Comparison of ENCODE assay signal across 11 cellular contexts in the genomic region with DNA sequence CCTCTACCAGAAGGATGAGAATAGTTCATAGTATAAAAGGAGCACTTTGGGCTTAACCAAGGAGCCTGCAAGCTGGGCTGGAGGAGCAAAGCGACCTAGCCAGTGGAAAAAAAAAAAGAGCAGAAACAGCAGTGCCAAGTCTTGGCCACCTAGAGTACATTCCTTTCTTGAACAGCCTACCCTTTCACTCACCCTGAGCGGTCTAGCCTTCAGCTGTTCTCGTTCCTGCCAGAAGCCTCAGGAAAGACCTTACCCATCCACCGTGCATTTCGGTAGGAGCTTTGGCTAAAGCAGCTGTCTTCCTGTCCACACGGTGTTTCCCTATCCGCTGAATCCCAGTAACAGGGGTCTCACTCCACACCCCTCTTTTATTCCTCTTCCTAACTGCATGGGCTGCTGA.
DNase-seq lines count a peak whose midpoint lies in the region; ATAC-seq and TF ChIP-seq lines count a peak whose summit lies in the region.
"Had no signal": no experiment of that assay in that cellular context is flagged by ENCODE, and none has a peak within 500 bp of the region (broad histone marks: within the 10 kb centered on the region; RNA-seq: fewer than 3 reads in every experiment).

No MANE protein-coding gene starts in this region.

- H2AFZ ChIP-seq in GM23248 (peak overlapping the region; percentile 67), hepatocyte (no peak overlapping the region)

- H4K20me1 ChIP-seq in GM23248 (ENCODE audit: insufficient read depth) (no peaks in the 10 kb centered on the region), hepatocyte (ENCODE audit: insufficient read depth, poor library complexity, severe bottlenecking) (no peaks in the 10 kb centered on the region)

- H3K9ac ChIP-seq in GM23248 = peak overlapping the region; percentile 42

- no peaks in the 10 kb centered on the region for H3K9me2 ChIP-seq in GM23248 (ENCODE audit: insufficient read depth)
- no peaks in the 10 kb centered on the region for H3K9me2 ChIP-seq in hepatocyte (replicated peaks; ENCODE audit: insufficient read depth)

- in situ Hi-C loops in GM23248 (cut with MboI) = no loop called here
- in situ Hi-C loops in brain microvascular endothelial cell (cut with HindIII; ENCODE audit: low pct_ligation_motif_present, low sequenced_read_pairs) = no loop called here

- H3K79me2 ChIP-seq in GM23248 (ENCODE audit: insufficient read depth) = no peaks in the 10 kb centered on the region
- no peaks in the 10 kb centered on the region for H3K79me2 ChIP-seq in hepatocyte

- H3K4me1 ChIP-seq in GM23248 (ENCODE audit: insufficient read depth) (peaks cover 21% of the 10 kb centered on the region), hepatocyte (ENCODE audit: insufficient read depth) (no peaks in the 10 kb centered on the region)

- ATAC-seq in GM19452 (IDR thresholded peaks at IDR 0.05; ENCODE audit: unreplicated experiment) (no peak), GM19397 (IDR thresholded peaks at IDR 0.05; ENCODE audit: unreplicated experiment) (no peak)

- TF ChIP-seq CTCF in brain microvascular endothelial cell (IDR thresholded peaks at IDR 0.05; ENCODE audit: low read depth, low read length, missing control alignments) = no peak
- TF ChIP-seq CTCF in hepatocyte (IDR thresholded peaks at IDR 0.05; ENCODE audit: poor library complexity) = no peak

- 8 to 11% methylated on average over 7 of the region's 7 CpGs for WGBS in GM23248 (ENCODE audit: low coverage in 1 of 2, low lambda C conversion rate in 2 of 2, missing lambda C conversion rate in 2 of 2), 2 experiments
- 72% methylated on average over 7 of the region's 7 CpGs for WGBS in hepatocyte (ENCODE audit: low lambda C conversion rate, missing lambda C conversion rate)

- H3K4me2 ChIP-seq in GM23248 (ENCODE audit: unreplicated experiment) (peak overlapping the region; percentile 83), hepatocyte (peak overlapping the region; percentile 58)

- H3K36me3 ChIP-seq in GM23248 (ENCODE audit: low read depth) = no peaks in the 10 kb centered on the region
- H3K36me3 ChIP-seq in brain microvascular endothelial cell (replicated peaks) = no peaks in the 10 kb centered on the region
- H3K36me3 ChIP-seq in hepatocyte (replicated peaks; ENCODE audit: insufficient read depth, low read depth) = no peaks in the 10 kb centered on the region

- peak; percentile 57 for DNase-seq in GM23248
- DNase-seq in brain microvascular endothelial cell = peak; percentile 7
- peak; percentile 11 for DNase-seq in hepatocyte (ENCODE audit: low spot score)
- DNase-seq in NCI-H1105 treated with DMSO at 0.1 percent for 48 hours (lab: John Stamatoyannopoulos, UW) = no peak
- no peak for DNase-seq in HuH-7.5 (ENCODE audit: low spot score)
- DNase-seq: activated naive CD8-positive, alpha-beta T cell treated with anti-CD3 and anti-CD28 coated beads, Interleukin-2, amount 10 ng/mL, durations not matched to agents 7 days and 5 days; DND-41; NCI-H1105 had no signal

- H3K27ac ChIP-seq in GM23248 (peak overlapping the region; percentile 24; the same call in 1 of the 2 replicates), brain microvascular endothelial cell (no peak overlapping the region), hepatocyte (peak overlapping the region; percentile 74), skin epidermis (peak overlapping the region in 11 of 21 experiments; percentile 3 to 71 (median 42))

- peaks cover 8% of the 10 kb centered on the region; the same call in 1 of the 2 replicates for H3F3A ChIP-seq in GM23248 (ENCODE audit: insufficient read depth)

- H3K27me3 ChIP-seq in GM23248 (replicated peaks; ENCODE audit: insufficient read depth) = no peaks in the 10 kb centered on the region
- H3K27me3 ChIP-seq in brain microvascular endothelial cell (replicated peaks) = no peaks in the 10 kb centered on the region
- no peaks in the 10 kb centered on the region for H3K27me3 ChIP-seq in hepatocyte

- peak overlapping the region; percentile 66 for H3K4me3 ChIP-seq in GM23248
- H3K4me3 ChIP-seq in brain microvascular endothelial cell (ENCODE audit: low read depth, low read length) = no peak overlapping the region
- no peak overlapping the region for H3K4me3 ChIP-seq in hepatocyte
- H3K4me3 ChIP-seq in skin epidermis = peak overlapping the region in 2 of 7 experiments; percentile 2 to 28

- H3K9me3 ChIP-seq in GM23248 (ENCODE audit: low read depth) (no peaks in the 10 kb centered on the region), hepatocyte (ENCODE audit: low read depth) (no peaks in the 10 kb centered on the region)

Comparison
In these comparisons a context has a peak if more than half of its experiments do, and no peak if none do; other contexts are left out.
1. DNase-seq: peak in GM23248 (single experiment), brain microvascular endothelial cell (single experiment) and hepatocyte (single experiment); none in NCI-H1105 treated with DMSO at 0.1 percent for 48 hours (single experiment) and HuH-7.5 (single experiment).